9 cellular contexts compared by ENCODE assay signal in the genomic region with DNA sequence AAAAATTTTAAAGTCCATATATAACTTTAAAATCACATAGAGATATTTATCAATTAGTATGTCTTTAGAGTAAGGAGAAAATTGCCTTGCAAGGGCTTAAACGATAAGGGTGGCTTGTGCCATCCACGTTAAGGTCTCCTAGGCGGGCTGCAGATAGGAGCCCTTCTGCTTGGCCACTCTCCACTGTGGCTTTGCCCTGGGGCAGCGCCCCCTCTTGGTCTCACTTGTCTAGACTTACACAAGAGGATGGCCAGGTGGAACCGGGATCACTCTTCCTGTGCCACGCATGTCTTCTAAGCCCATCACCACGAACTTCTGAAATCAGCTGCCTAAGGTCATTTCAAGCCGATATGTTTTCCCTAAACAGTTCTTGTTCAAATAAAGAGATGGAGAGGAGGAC. TPM values are rescaled to one million over a fixed set of nuclear protein-coding genes. Genes with fewer than 3 reads are reported as not detected.
DNase-seq lines count a peak whose midpoint lies in the region; ATAC-seq and TF ChIP-seq lines count a peak whose summit lies in the region.
"Had no signal": no experiment of that assay in that cellular context is flagged by ENCODE, and none has a peak within 500 bp of the region (broad histone marks: within the 10 kb centered on the region; RNA-seq: fewer than 3 reads in every experiment).

No MANE protein-coding gene starts in this region.

- H3K4me2 ChIP-seq in BLaER1: peak overlapping the region; percentile 96
- H3K4me2 ChIP-seq in hepatocyte: no peak overlapping the region

- intact Hi-C loops in testis (cut with DNase I; ENCODE audit: low total_unique reads): no loop called here

- H3K4me1 ChIP-seq in BLaER1: peaks cover 84% of the 10 kb centered on the region
- peaks cover 32% of the 10 kb centered on the region for H3K4me1 ChIP-seq in hepatocyte (ENCODE audit: insufficient read depth)
- H3K4me1 ChIP-seq in testis: peaks cover 16% of the 10 kb centered on the region

- peaks cover 26% of the 10 kb centered on the region for H3K79me2 ChIP-seq in hepatocyte

- WGBS in hepatocyte (ENCODE audit: low lambda C conversion rate, missing lambda C conversion rate): 75% methylated on average over 8 of the region's 8 CpGs
- whole genome bisulfite sequencing in testis, 2 donors: 79 to 82% methylated on average over 8 of the region's 8 CpGs

- no peaks in the 10 kb centered on the region for H3K9me3 ChIP-seq in BLaER1
- H3K9me3 ChIP-seq in hepatocyte (ENCODE audit: low read depth): no peaks in the 10 kb centered on the region
- H3K9me3 ChIP-seq in testis: no peaks in the 10 kb centered on the region
- H3K9me3 ChIP-seq: mucosa of descending colon had no signal

- no peak overlapping the region for H3K4me3 Mint-ChIP-seq in effector memory CD8-positive, alpha-beta T cell

- H2AFZ ChIP-seq in hepatocyte: no peak overlapping the region

- H3K27ac Mint-ChIP-seq in effector memory CD8-positive, alpha-beta T cell: peak overlapping the region in 1 of 2 donors; percentile 93

- peaks cover 47% of the 10 kb centered on the region for H3K36me3 Mint-ChIP-seq in effector memory CD8-positive, alpha-beta T cell (ENCODE audit: insufficient read depth)

- H3K27ac ChIP-seq in BLaER1 (peak overlapping the region; percentile 98), hepatocyte (no peak overlapping the region), testis (no peak overlapping the region)

- no peaks in the 10 kb centered on the region for H3K9me3 Mint-ChIP-seq in effector memory CD8-positive, alpha-beta T cell

- no peak for TF ChIP-seq POLR2A in testis (IDR thresholded peaks at IDR 0.05)

- H4K20me1 ChIP-seq in BLaER1 (peaks cover 67% of the 10 kb centered on the region), hepatocyte (ENCODE audit: insufficient read depth, poor library complexity, severe bottlenecking) (no peaks in the 10 kb centered on the region)

- peak overlapping the region; percentile 99; the same call in 1 of the 2 replicates for H3K9ac ChIP-seq in BLaER1

- no peaks in the 10 kb centered on the region for H3K27me3 ChIP-seq in BLaER1
- no peaks in the 10 kb centered on the region for H3K27me3 ChIP-seq in hepatocyte
- no peaks in the 10 kb centered on the region for H3K27me3 ChIP-seq in testis

- DNase-seq in GM12865 (ENCODE audit: low read depth) (peak; percentile 57), UCSD-AML1 (lab: John Stamatoyannopoulos, UW; ENCODE audit: unreplicated experiment) (peak; percentile 61), hepatocyte (ENCODE audit: low spot score) (peak; percentile 45), testis (no peak)
- no peak for DNase-seq in effector memory CD8-positive, alpha-beta T cell

- ATAC-seq in GM18520 (IDR thresholded peaks at IDR 0.05; ENCODE audit: unreplicated experiment) (no peak), HG03432 (IDR thresholded peaks at IDR 0.05; ENCODE audit: unreplicated experiment) (no peak)
- ATAC-seq in effector memory CD8-positive, alpha-beta T cell (replicated peaks): no peak
- ATAC-seq: mucosa of descending colon had no signal

- H3K36me3 ChIP-seq in BLaER1 (peaks cover 65% of the 10 kb centered on the region), hepatocyte (replicated peaks; ENCODE audit: insufficient read depth, low read depth) (no peaks in the 10 kb centered on the region), testis (ENCODE audit: low read depth, missing control alignments) (no peaks in the 10 kb centered on the region)

- H3K9me2 ChIP-seq in hepatocyte (replicated peaks; ENCODE audit: insufficient read depth): no peaks in the 10 kb centered on the region

- H3K4me1 Mint-ChIP-seq in effector memory CD8-positive, alpha-beta T cell (ENCODE audit: low read depth in 2 of 2): peaks cover 9 to 24% of the 10 kb centered on the region in 2 donors

- peak overlapping the region; percentile 98; the same call in 1 of the 2 replicates for H3K4me3 ChIP-seq in BLaER1
- H3K4me3 ChIP-seq in GM12865 (ENCODE audit: low read depth, low read length): no peak overlapping the region
- H3K4me3 ChIP-seq in hepatocyte: no peak overlapping the region
- H3K4me3 ChIP-seq in testis: no peak overlapping the region
- H3K4me3 ChIP-seq: mucosa of descending colon had no signal

- no peaks in the 10 kb centered on the region for H3K27me3 Mint-ChIP-seq in effector memory CD8-positive, alpha-beta T cell

- TF ChIP-seq CTCF in GM12865 (IDR thresholded peaks at IDR 0.05; ENCODE audit: insufficient read depth, low read depth, low read length, missing control alignments) (peak; percentile 48), hepatocyte (IDR thresholded peaks at IDR 0.05; ENCODE audit: poor library complexity) (peak; percentile 26), testis (IDR thresholded peaks at IDR 0.05) (no peak)

RNA-seq across cellular contexts. Expression of a gene that starts 2.9 kb away (rescaled TPM):
- total RNA-seq in hepatocyte (27.4 and 30.9 TPM in 2 replicates), testis (100 to 1,000 TPM in 1 of 2 donors, 10 to 100 TPM in 1; 99.3 to 105 TPM)
- polyA plus RNA-seq in hepatocyte (48.5 and 52.2 TPM in 2 replicates), testis (ENCODE audit: insufficient read depth, low read depth, low replicate concordance) (37.9 TPM)

RNA-seq across cellular contexts. Expression of a gene that starts 19.8 kb away (rescaled TPM):
- 53.5 and 84.6 TPM in 2 replicates for total RNA-seq in hepatocyte
- 91.4 and 92.3 TPM in 2 replicates for polyA plus RNA-seq in hepatocyte
- total RNA-seq in testis: 100 to 1,000 TPM; 136 to 163 TPM
- polyA plus RNA-seq in testis (ENCODE audit: insufficient read depth, low read depth, low replicate concordance): 77.1 TPM

RNA-seq across cellular contexts. Expression of a gene that starts 27.2 kb away (rescaled TPM):
- 0.23 and 0.96 TPM in 2 replicates for total RNA-seq in hepatocyte
- polyA plus RNA-seq in hepatocyte: 0.89 and 2.2 TPM in 2 replicates
- total RNA-seq in testis: 1 to 10 TPM; 6.6 to 9.6 TPM
- 8.8 TPM for polyA plus RNA-seq in testis (ENCODE audit: insufficient read depth, low read depth, low replicate concordance)

RNA-seq across cellular contexts. Expression of a gene that starts 48.8 kb away (rescaled TPM):
- 3.2 and 6.8 TPM in 2 replicates for total RNA-seq in hepatocyte
- 19.4 and 21.2 TPM in 2 replicates for polyA plus RNA-seq in hepatocyte
- 100 to 1,000 TPM; 132 to 214 TPM for total RNA-seq in testis
- polyA plus RNA-seq in testis (ENCODE audit: insufficient read depth, low read depth, low replicate concordance): 144 TPM

Comparison
In these comparisons a context has a peak if more than half of its experiments do, and no peak if none do; other contexts are left out.
1. DNase-seq: peak in GM12865 (single experiment), UCSD-AML1 (single experiment) and hepatocyte (single experiment); none in testis (single experiment) and effector memory CD8-positive, alpha-beta T cell (0 of 3).
2. CTCF ChIP-seq: peak in GM12865 (single experiment) and hepatocyte (single experiment); none in testis (0 of 3).